ENCODE assay signal across 19 cellular contexts in genomic region chr21:15397258-15397657, GRCh38.
"Had no signal": no experiment of that assay in that cellular context is flagged by ENCODE, and none has a peak within 500 bp of the region (broad histone marks: within the 10 kb centered on the region; RNA-seq: fewer than 3 reads in every experiment).

No MANE protein-coding gene starts in this region.

- H3K36me3 Mint-ChIP-seq: mesothelial cell of epicardium, natural killer cell, neural progenitor cell, type B pancreatic cell had no signal

- H3K9me3 Mint-ChIP-seq: memory B cell had no signal

- H3K27me3 Mint-ChIP-seq: type B pancreatic cell had no signal

- H3K4me1 Mint-ChIP-seq: memory B cell, natural killer cell, neural progenitor cell had no signal

- H3K27ac Mint-ChIP-seq: endodermal cell, memory B cell, mesothelial cell of epicardium, natural killer cell, neural progenitor cell, type B pancreatic cell had no signal

- H3K4me3 Mint-ChIP-seq: endodermal cell, memory B cell, mesothelial cell of epicardium, natural killer cell, neural progenitor cell, type B pancreatic cell had no signal

- DNase-seq: effector CD4-positive, alpha-beta T cell; endodermal cell; erythroblast; foreskin keratinocyte; kidney; left cardiac atrium; left ventricle myocardium inferior; lower lobe of right lung; natural killer cell; nucleus accumbens; ovary; sigmoid colon; stimulated activated CD4-positive, alpha-beta T cell treated with anti-CD3 and anti-CD28 coated beads, Interleukin-12 subunit alpha, Interleukin-12 subunit beta, amount 100 ng/mL, for 4 hours; stimulated activated naive CD4-positive, alpha-beta T cell treated with Interleukin-2 at 50 U/mL for 16 hours; thyroid gland had no signal
